19 cellular contexts compared by ENCODE assay signal in the genomic region with DNA sequence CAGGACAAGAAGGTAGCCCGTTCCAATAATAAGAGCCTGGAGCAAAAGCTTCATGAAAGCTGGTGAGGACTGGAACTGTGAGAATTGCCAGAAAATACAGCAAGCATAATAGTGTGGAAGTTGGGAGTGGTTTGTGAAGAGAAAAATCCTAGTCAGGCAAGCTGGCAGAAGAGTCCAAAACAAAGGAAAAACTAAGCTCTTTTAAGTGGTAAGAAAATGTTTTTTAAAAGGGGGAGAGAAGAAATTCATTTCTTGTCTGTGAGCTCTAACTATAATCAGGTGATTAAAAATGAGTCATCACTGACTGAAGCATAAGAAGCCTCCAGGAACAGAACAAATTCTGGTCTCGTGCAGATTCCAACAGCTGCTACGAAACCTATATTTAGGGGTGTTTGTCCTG.
DNase-seq lines count a peak whose midpoint lies in the region; ATAC-seq and TF ChIP-seq lines count a peak whose summit lies in the region.
"Had no signal": no experiment of that assay in that cellular context is flagged by ENCODE, and none has a peak within 500 bp of the region (broad histone marks: within the 10 kb centered on the region; RNA-seq: fewer than 3 reads in every experiment).

No MANE protein-coding gene starts in this region.

- no peak for ATAC-seq in activated naive CD4-positive, alpha-beta T cell treated with anti-CD3 and anti-CD28 coated beads, Interleukin-2, amount 50 U/mL, for 72 hours
- ATAC-seq: activated CD8-positive, alpha-beta memory T cell treated with anti-CD3 and anti-CD28 coated beads, Interleukin-2, amount 10 ng/mL, durations not matched to agents 7 days and 5 days had no signal

- H3K4me3 ChIP-seq in fibroblast of villous mesenchyme (ENCODE audit: low read depth, low read length) (no peak overlapping the region), smooth muscle cell (no peak overlapping the region)
- H3K4me3 ChIP-seq: lung had no signal

- no peaks in the 10 kb centered on the region for H3F3A ChIP-seq in smooth muscle cell (ENCODE audit: low read depth)

- H3K36me3 Mint-ChIP-seq in activated naive CD4-positive, alpha-beta T cell treated with anti-CD3 and anti-CD28 coated beads, Interleukin-2, amount 50 U/mL, for 72 hours = no peaks in the 10 kb centered on the region
- H3K36me3 Mint-ChIP-seq: activated CD8-positive, alpha-beta memory T cell treated with anti-CD3 and anti-CD28 coated beads, Interleukin-2, amount 10 ng/mL, durations not matched to agents 7 days and 5 days; CD14-positive monocyte had no signal

- peaks cover 3 to 10% of the 10 kb centered on the region in 2 donors for H3K9me3 Mint-ChIP-seq in activated naive CD4-positive, alpha-beta T cell treated with anti-CD3 and anti-CD28 coated beads, Interleukin-2, amount 50 U/mL, for 72 hours

- no peaks in the 10 kb centered on the region for H3K79me2 ChIP-seq in smooth muscle cell (ENCODE audit: low read depth)

- H2AFZ ChIP-seq in smooth muscle cell (ENCODE audit: low read depth) = peak overlapping the region; percentile 12

- H3K9me3 ChIP-seq in smooth muscle cell (replicated peaks; ENCODE audit: low read depth) = no peaks in the 10 kb centered on the region

- H3K27ac ChIP-seq in smooth muscle cell (ENCODE audit: low read depth) = no peak overlapping the region

- 23% methylated on average over 3 of the region's 3 CpGs for WGBS in smooth muscle cell (ENCODE audit: low lambda C conversion rate)

- no peak overlapping the region for H3K9ac ChIP-seq in smooth muscle cell (ENCODE audit: low read depth)

- H3K27ac Mint-ChIP-seq in activated naive CD4-positive, alpha-beta T cell treated with anti-CD3 and anti-CD28 coated beads, Interleukin-2, amount 50 U/mL, for 72 hours = no peak overlapping the region
- H3K27ac Mint-ChIP-seq: activated CD8-positive, alpha-beta memory T cell treated with anti-CD3 and anti-CD28 coated beads, Interleukin-2, amount 10 ng/mL, durations not matched to agents 7 days and 5 days; CD14-positive monocyte; nephron; T-helper 1 cell treated with Interleukin-12 subunit alpha and Interleukin-12 subunit beta and Interleukin-4 antibody, amounts not matched to agents 30 μg/mL and 1 μg/mL, for 36 hours had no signal

- no peaks in the 10 kb centered on the region for H3K4me1 ChIP-seq in smooth muscle cell (ENCODE audit: low read depth)

- no peak for TF ChIP-seq CTCF in fibroblast of villous mesenchyme (IDR thresholded peaks at IDR 0.05; ENCODE audit: insufficient read depth, low read depth, low read length)
- no peak for TF ChIP-seq CTCF in smooth muscle cell (IDR thresholded peaks at IDR 0.05; ENCODE audit: borderline replicate concordance, insufficient read depth, poor library complexity, severe bottlenecking)

- no peaks in the 10 kb centered on the region for H3K27me3 ChIP-seq in smooth muscle cell (ENCODE audit: low read depth)

- H4K20me1 ChIP-seq in smooth muscle cell (ENCODE audit: low read depth) = no peaks in the 10 kb centered on the region

- H3K4me2 ChIP-seq in smooth muscle cell = no peak overlapping the region

- no peaks in the 10 kb centered on the region for H3K36me3 ChIP-seq in smooth muscle cell (ENCODE audit: low read depth)

- DNase-seq in HPDE6-E6E7 (ENCODE audit: extremely low spot score) = peak; percentile 34
- peak; percentile 9 for DNase-seq in amniotic epithelial cell (ENCODE audit: low read depth)
- DNase-seq in fibroblast of villous mesenchyme (ENCODE audit: low read depth) = peak; percentile 38
- no peak for DNase-seq in smooth muscle cell (lab: John Stamatoyannopoulos, UW; ENCODE audit: unreplicated experiment)
- DNase-seq in activated naive CD4-positive, alpha-beta T cell treated with anti-CD3 and anti-CD28 coated beads, Interleukin-2, amount 50 U/mL, for 72 hours (ENCODE audit: low spot score in 2 of 2) = no peak
- DNase-seq in ureter (ENCODE audit: low spot score) = no peak
- DNase-seq in NCI-H526 treated with DMSO at 0.1 percent for 48 hours (lab: John Stamatoyannopoulos, UW) = no peak
- DNase-seq: activated CD4-positive, CD25-positive, alpha-beta regulatory T cell treated with anti-CD3 and anti-CD28 coated beads, Interleukin-2, amount 50 U/mL, for 72 hours; activated CD8-positive, alpha-beta memory T cell treated with anti-CD3 and anti-CD28 coated beads, Interleukin-2, amount 10 ng/mL, durations not matched to agents 7 days and 5 days; activated effector memory CD4-positive, alpha-beta T cell treated with anti-CD3 and anti-CD28 coated beads, Interleukin-2, amount 50 U/mL, for 16 hours; DMS79 treated with DMSO at 0.1 percent for 48 hours; foreskin fibroblast; GOT3; NCI-H2081; NCI-H82 had no signal

Comparison
In these comparisons a context has a peak if more than half of its experiments do, and no peak if none do; other contexts are left out.
1. DNase-seq: peak in HPDE6-E6E7 (single experiment), amniotic epithelial cell (single experiment) and fibroblast of villous mesenchyme (single experiment); none in smooth muscle cell (single experiment), activated naive CD4-positive, alpha-beta T cell treated with anti-CD3 and anti-CD28 coated beads, Interleukin-2, amount 50 U/mL, for 72 hours (0 of 2), ureter (single experiment) and NCI-H526 treated with DMSO at 0.1 percent for 48 hours (single experiment).